8 cellular contexts compared by ENCODE assay signal in the genomic region with DNA sequence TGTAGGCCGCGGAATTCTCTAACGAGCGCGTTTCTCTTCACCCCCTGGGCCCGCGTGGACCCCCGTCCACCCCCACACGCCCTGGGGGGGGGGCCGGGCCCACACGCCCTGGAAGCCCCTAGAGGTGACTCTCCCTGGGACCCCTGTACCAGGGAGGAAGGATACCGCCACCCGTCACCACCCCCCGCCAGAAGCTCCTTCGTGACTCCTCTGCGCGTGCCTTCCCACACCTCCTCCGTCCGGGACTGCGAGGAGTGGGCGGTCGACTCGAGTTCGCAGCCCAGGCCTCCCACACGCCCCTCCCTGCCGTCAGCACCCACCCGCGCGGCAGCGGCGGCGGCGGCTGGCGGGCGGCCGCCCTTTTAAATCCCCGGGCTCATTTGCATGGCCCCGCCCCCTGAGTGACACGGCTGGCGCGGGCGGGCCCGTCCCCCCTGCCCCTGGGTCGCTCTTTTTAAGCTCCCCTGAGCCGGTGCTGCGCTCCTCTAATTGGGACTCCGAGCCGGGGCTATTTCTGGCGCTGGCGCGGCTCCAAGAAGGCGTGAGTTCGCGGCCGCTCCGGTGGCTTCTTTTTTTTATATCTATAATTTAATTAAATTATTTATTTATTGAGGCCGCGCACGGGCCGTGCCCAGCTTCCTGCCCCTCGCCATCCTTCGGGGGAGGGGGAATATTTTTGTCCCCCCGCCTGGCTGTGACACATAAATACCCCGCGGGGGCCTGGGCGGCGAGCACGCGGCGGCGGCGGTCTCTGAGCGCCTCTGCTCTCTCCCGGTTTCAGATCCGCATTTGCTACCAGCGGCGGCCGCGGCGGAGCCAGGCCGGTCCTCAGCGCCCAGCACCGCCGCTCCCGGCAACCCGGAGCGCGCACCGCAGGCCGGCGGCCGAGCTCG. TPM values are rescaled to one million over a fixed set of nuclear protein-coding genes. Genes with fewer than 3 reads are reported as not detected.
A peak's percentile ranks its signal among the peaks of the same experiment; 100 is the strongest.
DNase-seq lines count a peak whose midpoint lies in the region; ATAC-seq, FAIRE-seq and TF ChIP-seq lines count a peak whose summit lies in the region.

A gene with protein sequence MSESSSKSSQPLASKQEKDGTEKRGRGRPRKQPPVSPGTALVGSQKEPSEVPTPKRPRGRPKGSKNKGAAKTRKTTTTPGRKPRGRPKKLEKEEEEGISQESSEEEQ (plus strand): TSS at position 451 of the 893 bp plus-strand sequence. CDS start 3,908 bp downstream, outside the sequence.

- no peak for TF ChIP-seq CTCF in 22Rv1 (IDR thresholded peaks at IDR 0.05)
- no peak for TF ChIP-seq CTCF in VCaP (conservative IDR thresholded peaks at IDR 0.05)

- no peaks in the 10 kb centered on the region for H3K9me3 ChIP-seq in small intestine (ENCODE audit: control insufficient read depth, low read depth)

- ATAC-seq in GM18858 (IDR thresholded peaks at IDR 0.05; ENCODE audit: unreplicated experiment) = peak; percentile 46
- peak; percentile 63 for ATAC-seq in HG03066 (IDR thresholded peaks at IDR 0.05; ENCODE audit: low read depth, unreplicated experiment)

- peaks cover under 1 to 2% of the 10 kb centered on the region in 2 donors for H3K36me3 ChIP-seq in small intestine (ENCODE audit: control insufficient read depth in 2 of 2, insufficient read depth in 2 of 2, low read length in 2 of 2)

- DNase-seq in NCI-H2171 (lab: John Stamatoyannopoulos, UW) (peak; percentile 94), T47D (ENCODE audit: low read depth in 1 of 2, low spot score in 1 of 2) (peak; percentile 91 to 93), iPS-NIHi11 (ENCODE audit: low spot score) (peak; percentile 85), small intestine (peak; percentile 89)

- H3K27ac ChIP-seq in 22Rv1 = peak within 1 kb of the TSS; percentile 73
- H3K27ac ChIP-seq in VCaP = peak within 1 kb of the TSS; percentile 99
- H3K27ac ChIP-seq in small intestine (ENCODE audit: low read depth in 1 of 2, low read length in 1 of 2) = peak within 1 kb of the TSS; percentile 99 to 100

- WGBS in small intestine, 3 donors = 0 to 2% (median 1%) methylated on average over 69 to 93 of the region's 93 CpGs

- peaks cover 2 to 5% of the 10 kb centered on the region in 2 donors for H3K4me1 ChIP-seq in small intestine (ENCODE audit: control insufficient read depth in 2 of 2, insufficient read depth in 1 of 2, low read depth in 1 of 2, low read length in 1 of 2)

- peak within 1 kb of the TSS; percentile 79 to 87 for H3K4me3 ChIP-seq in small intestine (ENCODE audit: low read depth in 1 of 2, low read length in 2 of 2)

- in situ Hi-C loops in T47D (cut with HindIII; ENCODE audit: low pct_unique_long_range_greater_than_20kb, low sequenced_read_pairs) = no loop called here

- FAIRE-seq in small intestine (lab: Jason Lieb, UNC) = no peak

- H3K27me3 ChIP-seq in small intestine (ENCODE audit: control insufficient read depth in 2 of 2, insufficient read depth in 2 of 2, low read length in 2 of 2) = no peaks in the 10 kb centered on the region

RNA-seq across cellular contexts. Expression of the gene that starts here (rescaled TPM):
- polyA plus RNA-seq in small intestine = 100 to 1,000 TPM in 2 of 3 donors, 10 to 100 TPM in 1; 77.6 to 476 (median 130) TPM

Comparison
In these comparisons a context has a peak if more than half of its experiments do, and no peak if none do; other contexts are left out.
1. Peak in every context shown above with its lines: DNase-seq, ATAC-seq, H3K4me3 ChIP-seq and H3K27ac ChIP-seq.